ENCODE assay signal across 1 cellular context in the genomic region with DNA sequence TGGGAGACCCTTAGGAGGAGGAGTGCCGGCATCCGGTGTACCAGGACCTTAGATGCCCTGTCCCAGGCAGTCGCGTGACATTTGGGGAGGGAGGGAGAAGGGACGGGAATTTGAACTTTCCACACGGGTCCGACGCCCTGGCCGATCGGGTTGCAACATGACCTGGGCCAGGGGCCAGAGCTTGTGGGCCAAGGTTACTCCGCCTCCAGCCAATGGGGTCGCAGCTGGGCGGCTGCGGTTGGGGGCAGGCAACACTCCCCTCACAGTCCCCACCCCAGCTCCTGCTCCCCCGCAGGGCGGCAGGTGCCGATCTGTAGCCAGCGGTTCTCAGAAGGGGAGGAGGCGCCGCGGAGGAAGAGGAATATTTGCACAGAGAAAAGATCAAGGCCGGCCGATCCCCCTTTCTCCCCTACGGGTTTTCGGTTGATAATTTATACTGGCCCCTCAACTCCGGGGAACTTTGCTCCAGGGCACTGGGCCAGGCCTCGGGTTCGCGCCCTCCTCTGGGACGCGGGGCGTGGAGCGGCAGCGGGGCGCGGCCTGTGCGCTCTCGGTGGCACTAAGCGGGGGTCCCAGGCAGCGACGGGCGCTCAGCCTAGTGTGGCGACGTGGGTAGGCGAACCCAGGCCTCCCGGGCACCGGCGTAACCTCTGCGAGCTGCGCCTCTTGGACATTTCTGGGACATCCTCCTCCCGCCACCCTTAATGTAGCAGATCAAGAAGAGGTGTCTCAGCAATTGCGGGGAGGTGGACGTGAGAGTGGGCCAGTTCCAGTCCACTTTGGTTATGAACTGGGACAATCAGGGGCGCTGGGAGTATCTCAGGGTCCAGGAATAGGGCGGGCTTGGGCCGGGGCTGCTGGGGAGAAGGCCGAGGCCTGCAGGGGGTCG.
A peak's percentile ranks its signal among the peaks of the same experiment; 100 is the strongest.
TF ChIP-seq lines count a peak whose summit lies in the region.

No MANE protein-coding gene starts in this region.

TF ChIP-seq in HepG2, 621 proteins besides CTCF, POLR2A, EP300 and RAD21 (continues in another document):
- TF ChIP-seq ZNF83 (CRISPR knock-in tag; IDR thresholded peaks at IDR 0.05; ENCODE audit: borderline replicate concordance) = no peak; the same call in 1 of the 2 replicates
- TF ChIP-seq ARNT2 (CRISPR knock-in tag; IDR thresholded peaks at IDR 0.05; ENCODE audit: low read depth) = peak; percentile 67
- TF ChIP-seq, protein P1, sequence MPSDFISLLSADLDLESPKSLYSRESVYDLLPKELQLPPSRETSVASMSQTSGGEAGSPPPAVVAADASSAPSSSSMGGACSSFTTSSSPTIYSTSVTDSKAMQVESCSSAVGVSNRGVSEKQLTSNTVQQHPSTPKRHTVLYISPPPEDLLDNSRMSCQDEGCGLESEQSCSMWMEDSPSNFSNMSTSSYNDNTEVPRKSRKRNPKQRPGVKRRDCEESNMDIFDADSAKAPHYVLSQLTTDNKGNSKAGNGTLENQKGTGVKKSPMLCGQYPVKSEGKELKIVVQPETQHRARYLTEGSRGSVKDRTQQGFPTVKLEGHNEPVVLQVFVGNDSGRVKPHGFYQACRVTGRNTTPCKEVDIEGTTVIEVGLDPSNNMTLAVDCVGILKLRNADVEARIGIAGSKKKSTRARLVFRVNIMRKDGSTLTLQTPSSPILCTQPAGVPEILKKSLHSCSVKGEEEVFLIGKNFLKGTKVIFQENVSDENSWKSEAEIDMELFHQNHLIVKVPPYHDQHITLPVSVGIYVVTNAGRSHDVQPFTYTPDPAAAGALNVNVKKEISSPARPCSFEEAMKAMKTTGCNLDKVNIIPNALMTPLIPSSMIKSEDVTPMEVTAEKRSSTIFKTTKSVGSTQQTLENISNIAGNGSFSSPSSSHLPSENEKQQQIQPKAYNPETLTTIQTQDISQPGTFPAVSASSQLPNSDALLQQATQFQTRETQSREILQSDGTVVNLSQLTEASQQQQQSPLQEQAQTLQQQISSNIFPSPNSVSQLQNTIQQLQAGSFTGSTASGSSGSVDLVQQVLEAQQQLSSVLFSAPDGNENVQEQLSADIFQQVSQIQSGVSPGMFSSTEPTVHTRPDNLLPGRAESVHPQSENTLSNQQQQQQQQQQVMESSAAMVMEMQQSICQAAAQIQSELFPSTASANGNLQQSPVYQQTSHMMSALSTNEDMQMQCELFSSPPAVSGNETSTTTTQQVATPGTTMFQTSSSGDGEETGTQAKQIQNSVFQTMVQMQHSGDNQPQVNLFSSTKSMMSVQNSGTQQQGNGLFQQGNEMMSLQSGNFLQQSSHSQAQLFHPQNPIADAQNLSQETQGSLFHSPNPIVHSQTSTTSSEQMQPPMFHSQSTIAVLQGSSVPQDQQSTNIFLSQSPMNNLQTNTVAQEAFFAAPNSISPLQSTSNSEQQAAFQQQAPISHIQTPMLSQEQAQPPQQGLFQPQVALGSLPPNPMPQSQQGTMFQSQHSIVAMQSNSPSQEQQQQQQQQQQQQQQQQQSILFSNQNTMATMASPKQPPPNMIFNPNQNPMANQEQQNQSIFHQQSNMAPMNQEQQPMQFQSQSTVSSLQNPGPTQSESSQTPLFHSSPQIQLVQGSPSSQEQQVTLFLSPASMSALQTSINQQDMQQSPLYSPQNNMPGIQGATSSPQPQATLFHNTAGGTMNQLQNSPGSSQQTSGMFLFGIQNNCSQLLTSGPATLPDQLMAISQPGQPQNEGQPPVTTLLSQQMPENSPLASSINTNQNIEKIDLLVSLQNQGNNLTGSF (CRISPR knock-in tag; IDR thresholded peaks at IDR 0.05) = no peak
- TF ChIP-seq ZNF615 (CRISPR knock-in tag; IDR thresholded peaks at IDR 0.05; ENCODE audit: borderline replicate concordance) = peak; percentile 74; the same call in 1 of the 2 replicates
- peak; percentile 9; the same call in 1 of the 2 replicates for TF ChIP-seq ZNF205 (CRISPR knock-in tag; IDR thresholded peaks at IDR 0.05)
- peak; percentile 77; the same call in 1 of the 2 replicates for TF ChIP-seq ZNF788 (CRISPR knock-in tag; IDR thresholded peaks at IDR 0.05; ENCODE audit: borderline replicate concordance)
- no peak for TF ChIP-seq NBN (conservative IDR thresholded peaks at IDR 0.05)
- 0 out of 2 replicates have a peak, but pooled peaks have one; percentile 46 for TF ChIP-seq ZNF75D (CRISPR knock-in tag; IDR thresholded peaks at IDR 0.05; ENCODE audit: borderline replicate concordance)
- no peak for TF ChIP-seq ZNF660 (CRISPR knock-in tag; IDR thresholded peaks at IDR 0.05; ENCODE audit: borderline replicate concordance, low read depth)
- TF ChIP-seq ISX (CRISPR knock-in tag; conservative IDR thresholded peaks at IDR 0.05) = no peak
- TF ChIP-seq ZNF550 (CRISPR knock-in tag; IDR thresholded peaks at IDR 0.05; ENCODE audit: borderline replicate concordance) = no peak; the same call in 1 of the 2 replicates
- no peak for TF ChIP-seq ZFP1 (CRISPR knock-in tag; IDR thresholded peaks at IDR 0.05)
- TF ChIP-seq SATB2 (CRISPR knock-in tag; IDR thresholded peaks at IDR 0.05) = 0 out of 2 replicates have a peak, but pooled peaks have one; percentile 74
- no peak for TF ChIP-seq ATF1 (CRISPR knock-in tag; IDR thresholded peaks at IDR 0.05)
- TF ChIP-seq MTA3 (CRISPR knock-in tag; IDR thresholded peaks at IDR 0.05) = no peak
- TF ChIP-seq ZFYVE20 (CRISPR knock-in tag; IDR thresholded peaks at IDR 0.05; ENCODE audit: borderline replicate concordance, low read depth) = no peak
- TF ChIP-seq, protein P2, sequence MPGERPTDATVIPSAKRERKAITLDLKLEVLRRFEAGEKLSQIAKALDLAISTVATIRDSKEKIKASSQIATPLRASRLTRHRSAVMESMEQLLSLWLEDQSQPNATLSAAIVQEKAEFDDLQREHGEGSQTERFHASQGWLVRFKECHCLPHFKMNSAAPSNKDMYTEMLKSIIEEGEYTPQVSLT (CRISPR knock-in tag; IDR thresholded peaks at IDR 0.05; ENCODE audit: borderline replicate concordance, low read depth) = no peak
- peak; percentile 92 for TF ChIP-seq POLR2G (IDR thresholded peaks at IDR 0.05; ENCODE audit: low read depth, low read length)
- no peak; the same call in 1 of the 2 replicates for TF ChIP-seq ZNF567 (CRISPR knock-in tag; IDR thresholded peaks at IDR 0.05; ENCODE audit: borderline replicate concordance)
- peak; percentile 97 for TF ChIP-seq HNF4G (IDR thresholded peaks at IDR 0.05; ENCODE audit: borderline replicate concordance, low read depth, low read length)
- TF ChIP-seq HNF4G (CRISPR knock-in tag; IDR thresholded peaks at IDR 0.05; ENCODE audit: borderline replicate concordance, low read depth) = peak; percentile 97
- TF ChIP-seq EHMT2 (IDR thresholded peaks at IDR 0.05; ENCODE audit: borderline replicate concordance, low read depth, low read length) = no peak
- peak; percentile 95 for TF ChIP-seq NRL (CRISPR knock-in tag; IDR thresholded peaks at IDR 0.05; ENCODE audit: borderline replicate concordance)
- TF ChIP-seq ZNF10 (CRISPR knock-in tag; IDR thresholded peaks at IDR 0.05; ENCODE audit: borderline replicate concordance, low read depth) = no peak
- TF ChIP-seq ZNF563 (CRISPR knock-in tag; IDR thresholded peaks at IDR 0.05) = peak; percentile 63
- TF ChIP-seq ZNF720 (CRISPR knock-in tag; IDR thresholded peaks at IDR 0.05) = no peak
- TF ChIP-seq NFE2L1 (CRISPR knock-in tag; IDR thresholded peaks at IDR 0.05; ENCODE audit: borderline replicate concordance) = 0 out of 2 replicates have a peak, but pooled peaks have one; percentile 61
- TF ChIP-seq MXI1 (IDR thresholded peaks at IDR 0.05; ENCODE audit: borderline replicate concordance, low read depth, low read length) = 0 out of 3 replicates have a peak, but pooled peaks have one; percentile 50
- peak; percentile 26 for TF ChIP-seq ZNF781 (CRISPR knock-in tag; IDR thresholded peaks at IDR 0.05; ENCODE audit: borderline replicate concordance, not compliant biosample characterization)
- peak; percentile 80 for TF ChIP-seq POLR2AphosphoS5 (IDR thresholded peaks at IDR 0.05; ENCODE audit: low read depth, low read length)
- TF ChIP-seq ZSCAN20 (CRISPR knock-in tag; IDR thresholded peaks at IDR 0.05; ENCODE audit: borderline replicate concordance) = no peak
- TF ChIP-seq, protein P3, sequence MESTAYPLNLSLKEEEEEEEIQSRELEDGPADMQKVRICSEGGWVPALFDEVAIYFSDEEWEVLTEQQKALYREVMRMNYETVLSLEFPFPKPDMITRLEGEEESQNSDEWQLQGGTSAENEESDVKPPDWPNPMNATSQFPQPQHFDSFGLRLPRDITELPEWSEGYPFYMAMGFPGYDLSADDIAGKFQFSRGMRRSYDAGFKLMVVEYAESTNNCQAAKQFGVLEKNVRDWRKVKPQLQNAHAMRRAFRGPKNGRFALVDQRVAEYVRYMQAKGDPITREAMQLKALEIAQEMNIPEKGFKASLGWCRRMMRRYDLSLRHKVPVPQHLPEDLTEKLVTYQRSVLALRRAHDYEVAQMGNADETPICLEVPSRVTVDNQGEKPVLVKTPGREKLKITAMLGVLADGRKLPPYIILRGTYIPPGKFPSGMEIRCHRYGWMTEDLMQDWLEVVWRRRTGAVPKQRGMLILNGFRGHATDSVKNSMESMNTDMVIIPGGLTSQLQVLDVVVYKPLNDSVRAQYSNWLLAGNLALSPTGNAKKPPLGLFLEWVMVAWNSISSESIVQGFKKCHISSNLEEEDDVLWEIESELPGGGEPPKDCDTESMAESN (CRISPR knock-in tag; conservative IDR thresholded peaks at IDR 0.05) = peak; percentile 63
- TF ChIP-seq, protein P4, sequence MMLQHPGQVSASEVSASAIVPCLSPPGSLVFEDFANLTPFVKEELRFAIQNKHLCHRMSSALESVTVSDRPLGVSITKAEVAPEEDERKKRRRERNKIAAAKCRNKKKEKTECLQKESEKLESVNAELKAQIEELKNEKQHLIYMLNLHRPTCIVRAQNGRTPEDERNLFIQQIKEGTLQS (CRISPR knock-in tag; IDR thresholded peaks at IDR 0.05) = 0 out of 2 replicates have a peak, but pooled peaks have one; percentile 56
- peak; percentile 61; the same call in 1 of the 2 replicates for TF ChIP-seq EED (CRISPR knock-in tag; IDR thresholded peaks at IDR 0.05)
- TF ChIP-seq SRSF1 (optimal IDR thresholded peaks at IDR 0.05; ENCODE audit: low read depth, low read length) = peak; percentile 76
- 0 out of 2 replicates have a peak, but pooled peaks have one; percentile 50 for TF ChIP-seq SRY (CRISPR knock-in tag; IDR thresholded peaks at IDR 0.05)
- peak; percentile 97 for TF ChIP-seq TBX2 (CRISPR knock-in tag; IDR thresholded peaks at IDR 0.05; ENCODE audit: borderline replicate concordance)
- peak; percentile 63 for TF ChIP-seq SOX13 (IDR thresholded peaks at IDR 0.05)
- TF ChIP-seq SOX13 (CRISPR knock-in tag; conservative IDR thresholded peaks at IDR 0.05 in 1 of 2, IDR thresholded peaks at IDR 0.05 in 1 of 2) = peak in 1 of 2 experiments; percentile 88; a peak in 2 of 4 replicates
- TF ChIP-seq SETDB1 (CRISPR knock-in tag; IDR thresholded peaks at IDR 0.05; ENCODE audit: borderline replicate concordance) = no peak
- 0 out of 2 replicates have a peak, but pooled peaks have one; percentile 19 for TF ChIP-seq SMYD3 (CRISPR knock-in tag; IDR thresholded peaks at IDR 0.05)
- TF ChIP-seq ATAD3A (CRISPR knock-in tag; IDR thresholded peaks at IDR 0.05) = no peak
- peak; percentile 27; the same call in 1 of the 2 replicates for TF ChIP-seq ZNF737 (CRISPR knock-in tag; IDR thresholded peaks at IDR 0.05; ENCODE audit: borderline replicate concordance)
- no peak for TF ChIP-seq PRPF4 (IDR thresholded peaks at IDR 0.05; ENCODE audit: low read depth, low read length, poor library complexity, severe bottlenecking)
- TF ChIP-seq GATAD1 (CRISPR knock-in tag; IDR thresholded peaks at IDR 0.05) = peak; percentile 62
- TF ChIP-seq, protein P5, sequence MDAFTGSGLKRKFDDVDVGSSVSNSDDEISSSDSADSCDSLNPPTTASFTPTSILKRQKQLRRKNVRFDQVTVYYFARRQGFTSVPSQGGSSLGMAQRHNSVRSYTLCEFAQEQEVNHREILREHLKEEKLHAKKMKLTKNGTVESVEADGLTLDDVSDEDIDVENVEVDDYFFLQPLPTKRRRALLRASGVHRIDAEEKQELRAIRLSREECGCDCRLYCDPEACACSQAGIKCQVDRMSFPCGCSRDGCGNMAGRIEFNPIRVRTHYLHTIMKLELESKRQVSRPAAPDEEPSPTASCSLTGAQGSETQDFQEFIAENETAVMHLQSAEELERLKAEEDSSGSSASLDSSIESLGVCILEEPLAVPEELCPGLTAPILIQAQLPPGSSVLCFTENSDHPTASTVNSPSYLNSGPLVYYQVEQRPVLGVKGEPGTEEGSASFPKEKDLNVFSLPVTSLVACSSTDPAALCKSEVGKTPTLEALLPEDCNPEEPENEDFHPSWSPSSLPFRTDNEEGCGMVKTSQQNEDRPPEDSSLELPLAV (CRISPR knock-in tag; conservative IDR thresholded peaks at IDR 0.05; ENCODE audit: low read depth) = no peak
- TF ChIP-seq ZNF619 (CRISPR knock-in tag; IDR thresholded peaks at IDR 0.05) = peak; percentile 36; the same call in 1 of the 2 replicates
- peak; percentile 96 for TF ChIP-seq RBM39 (IDR thresholded peaks at IDR 0.05; ENCODE audit: low read depth, low read length, poor library complexity, severe bottlenecking)
- TF ChIP-seq CHD2 (IDR thresholded peaks at IDR 0.05; ENCODE audit: low read depth, low read length) = no peak
- no peak; the same call in 1 of the 2 replicates for TF ChIP-seq ZNF44 (CRISPR knock-in tag; IDR thresholded peaks at IDR 0.05)
- no peak for TF ChIP-seq SIN3B (IDR thresholded peaks at IDR 0.05; ENCODE audit: low read length)
- TF ChIP-seq, protein P6, sequence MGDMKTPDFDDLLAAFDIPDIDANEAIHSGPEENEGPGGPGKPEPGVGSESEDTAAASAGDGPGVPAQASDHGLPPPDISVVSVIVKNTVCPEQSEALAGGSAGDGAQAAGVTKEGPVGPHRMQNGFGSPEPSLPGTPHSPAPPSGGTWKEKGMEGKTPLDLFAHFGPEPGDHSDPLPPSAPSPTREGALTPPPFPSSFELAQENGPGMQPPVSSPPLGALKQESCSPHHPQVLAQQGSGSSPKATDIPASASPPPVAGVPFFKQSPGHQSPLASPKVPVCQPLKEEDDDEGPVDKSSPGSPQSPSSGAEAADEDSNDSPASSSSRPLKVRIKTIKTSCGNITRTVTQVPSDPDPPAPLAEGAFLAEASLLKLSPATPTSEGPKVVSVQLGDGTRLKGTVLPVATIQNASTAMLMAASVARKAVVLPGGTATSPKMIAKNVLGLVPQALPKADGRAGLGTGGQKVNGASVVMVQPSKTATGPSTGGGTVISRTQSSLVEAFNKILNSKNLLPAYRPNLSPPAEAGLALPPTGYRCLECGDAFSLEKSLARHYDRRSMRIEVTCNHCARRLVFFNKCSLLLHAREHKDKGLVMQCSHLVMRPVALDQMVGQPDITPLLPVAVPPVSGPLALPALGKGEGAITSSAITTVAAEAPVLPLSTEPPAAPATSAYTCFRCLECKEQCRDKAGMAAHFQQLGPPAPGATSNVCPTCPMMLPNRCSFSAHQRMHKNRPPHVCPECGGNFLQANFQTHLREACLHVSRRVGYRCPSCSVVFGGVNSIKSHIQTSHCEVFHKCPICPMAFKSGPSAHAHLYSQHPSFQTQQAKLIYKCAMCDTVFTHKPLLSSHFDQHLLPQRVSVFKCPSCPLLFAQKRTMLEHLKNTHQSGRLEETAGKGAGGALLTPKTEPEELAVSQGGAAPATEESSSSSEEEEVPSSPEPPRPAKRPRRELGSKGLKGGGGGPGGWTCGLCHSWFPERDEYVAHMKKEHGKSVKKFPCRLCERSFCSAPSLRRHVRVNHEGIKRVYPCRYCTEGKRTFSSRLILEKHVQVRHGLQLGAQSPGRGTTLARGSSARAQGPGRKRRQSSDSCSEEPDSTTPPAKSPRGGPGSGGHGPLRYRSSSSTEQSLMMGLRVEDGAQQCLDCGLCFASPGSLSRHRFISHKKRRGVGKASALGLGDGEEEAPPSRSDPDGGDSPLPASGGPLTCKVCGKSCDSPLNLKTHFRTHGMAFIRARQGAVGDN (CRISPR knock-in tag; IDR thresholded peaks at IDR 0.05) = peak; percentile 92
- no peak for TF ChIP-seq MAFG (CRISPR knock-in tag; IDR thresholded peaks at IDR 0.05)
- peak; percentile 56 for TF ChIP-seq ZNF263 (CRISPR knock-in tag; IDR thresholded peaks at IDR 0.05)
- TF ChIP-seq SNAPC2 (CRISPR knock-in tag; IDR thresholded peaks at IDR 0.05) = no peak; the same call in 1 of the 2 replicates
